In genomic region chr12:109832534-109833306, GRCh38 we compare ENCODE assay signal across 11 cellular contexts. TPM values are rescaled to one million over a fixed set of nuclear protein-coding genes. Genes with fewer than 3 reads are reported as not detected.
A peak's percentile ranks its signal among the peaks of the same experiment; 100 is the strongest.
DNase-seq lines count a peak whose midpoint lies in the region; ATAC-seq and TF ChIP-seq lines count a peak whose summit lies in the region.
"Had no signal": no experiment of that assay in that cellular context is flagged by ENCODE, and none has a peak within 500 bp of the region (broad histone marks: within the 10 kb centered on the region; RNA-seq: fewer than 3 reads in every experiment).

No MANE protein-coding gene starts in this region.

- TF ChIP-seq CTCF in heart left ventricle (IDR thresholded peaks at IDR 0.05) (no peak), fibroblast of lung (conservative IDR thresholded peaks at IDR 0.05 in 1 of 2, IDR thresholded peaks at IDR 0.05 in 1 of 2; ENCODE audit: low read depth in 1 of 2, low read length in 2 of 2) (no peak), nephron (IDR thresholded peaks at IDR 0.05; ENCODE audit: unreplicated experiment in 3 of 3) (no peak), omental fat pad (IDR thresholded peaks at IDR 0.05) (no peak)

- H3K9me3 ChIP-seq in heart left ventricle: no peaks in the 10 kb centered on the region
- no peaks in the 10 kb centered on the region for H3K9me3 ChIP-seq in fibroblast of lung (ENCODE audit: control insufficient read depth, insufficient read depth, low read depth, low read length)
- H3K9me3 ChIP-seq in aorta (ENCODE audit: control insufficient read depth, low read length): no peaks in the 10 kb centered on the region

- no peaks in the 10 kb centered on the region for H3K27me3 Mint-ChIP-seq in nephron (ENCODE audit: low read depth)

- no peaks in the 10 kb centered on the region for H3K79me2 ChIP-seq in fibroblast of lung (ENCODE audit: control insufficient read depth, insufficient read depth, low read length)

- H2AFZ ChIP-seq in fibroblast of lung (ENCODE audit: low read length): no peak overlapping the region

- no peaks in the 10 kb centered on the region for H4K20me1 ChIP-seq in fibroblast of lung (ENCODE audit: control insufficient read depth, extremely low read depth, insufficient read depth, low read length)

- H3K36me3 ChIP-seq in heart left ventricle: no peaks in the 10 kb centered on the region
- H3K36me3 ChIP-seq in fibroblast of lung (ENCODE audit: control insufficient read depth, insufficient read depth, low read length): no peaks in the 10 kb centered on the region
- H3K36me3 ChIP-seq in aorta (ENCODE audit: control insufficient read depth in 1 of 2, insufficient read depth in 2 of 2, low read length in 1 of 2): no peaks in the 10 kb centered on the region

- peak overlapping the region; percentile 20 for H3K4me2 ChIP-seq in fibroblast of lung (ENCODE audit: extremely low read depth, insufficient read depth, low read length)

- no peak for TF ChIP-seq POLR2A in heart left ventricle (IDR thresholded peaks at IDR 0.05)

- H3K4me3 ChIP-seq in heart left ventricle (peak overlapping the region; percentile 25 to 67 (median 52)), fibroblast of lung (replicated peaks in 1 of 4; ENCODE audit: control extremely low read depth in 1 of 4, insufficient read depth in 1 of 4, low read depth in 3 of 4, low read length in 4 of 4) (peak overlapping the region; percentile 36 to 68 (median 51)), aorta (ENCODE audit: low read length in 2 of 2) (peak overlapping the region; percentile 6 to 32)

- H3K36me3 Mint-ChIP-seq in nephron (ENCODE audit: low read depth): no peaks in the 10 kb centered on the region

- peak overlapping the region in 2 of 3 experiments; percentile 61 to 70 for H3K4me3 Mint-ChIP-seq in nephron

- H3K27ac Mint-ChIP-seq in nephron: no peak overlapping the region

- 21 to 34% (median 29%) methylated on average over 20 to 31 of the region's 31 CpGs for WGBS in heart left ventricle, 4 donors
- WGBS in aorta, 2 donors: 21% methylated on average over 29 to 31 of the region's 31 CpGs

- no peak overlapping the region for H3K27ac ChIP-seq in heart left ventricle
- no peak overlapping the region for H3K27ac ChIP-seq in fibroblast of lung (ENCODE audit: insufficient read depth, low read length)
- H3K27ac ChIP-seq in aorta (ENCODE audit: low read depth in 1 of 2, low read length in 2 of 2): no peak overlapping the region

- DNase-seq in heart left ventricle (peak in 1 of 5 donors; percentile 42), cardiac septum (ENCODE audit: low spot score) (no peak), fibroblast of lung (ENCODE audit: low read depth in 2 of 2) (no peak), aorta (no peak), omental fat pad (ENCODE audit: low spot score) (no peak), C1 segment of cervical spinal cord (lab: John Stamatoyannopoulos, UW) (no peak)
- DNase-seq: activated T-cell treated with anti-CD3 and anti-CD28 coated beads for 4 hours, GF-D8, kidney glomerular epithelial cell had no signal

- intact Hi-C loops in heart left ventricle (cut with DNase I): no loop called here
- intact Hi-C loops in cardiac septum (cut with DNase I): no loop called here
- intact Hi-C loops in aorta (cut with DNase I): no loop called here

- H3K27me3 ChIP-seq in heart left ventricle (peaks cover 3 to 27% (median 10%) of the 10 kb centered on the region in 9 donors), fibroblast of lung (ENCODE audit: control insufficient read depth, insufficient read depth, low read length) (peaks cover 5% of the 10 kb centered on the region), aorta (ENCODE audit: control insufficient read depth in 1 of 2, insufficient read depth in 2 of 2, low read length in 1 of 2) (no peaks in the 10 kb centered on the region)

- H3K4me1 Mint-ChIP-seq in nephron: peaks cover 7% of the 10 kb centered on the region

- H3K4me1 ChIP-seq in heart left ventricle: peaks cover 0 to 40% (median 0%) of the 10 kb centered on the region in 12 donors
- no peaks in the 10 kb centered on the region for H3K4me1 ChIP-seq in fibroblast of lung (ENCODE audit: control insufficient read depth, extremely low read depth, insufficient read depth, low read length)
- H3K4me1 ChIP-seq in aorta (ENCODE audit: control insufficient read depth in 1 of 2, insufficient read depth in 2 of 2, low read length in 2 of 2): no peaks in the 10 kb centered on the region

- ATAC-seq in heart left ventricle: no peak
- ATAC-seq in aorta (ENCODE audit: low FRiP score): no peak
- no peak for ATAC-seq in omental fat pad (ENCODE audit: low FRiP score)
- ATAC-seq in GM21576 (IDR thresholded peaks at IDR 0.05; ENCODE audit: unreplicated experiment): no peak

- H3K9ac ChIP-seq in fibroblast of lung (ENCODE audit: insufficient read depth, low read length): peak overlapping the region; percentile 45

- no peaks in the 10 kb centered on the region for H3K9me3 Mint-ChIP-seq in nephron

RNA-seq across cellular contexts. Expression of gene TRPV4, which starts 0.5 kb away (rescaled TPM):
- total RNA-seq in heart left ventricle (1 to 10 TPM in 2 of 9 donors, under 1 TPM in 6, not detected in 1; 0.17 to 3.9 (median 0.32) TPM), cardiac septum (0.46 TPM), fibroblast of lung (0.51 and 0.66 TPM in 2 replicates), aorta (1 to 10 TPM; 2.5 to 3.9 TPM), omental fat pad (1 to 10 TPM; 1.2 to 2.4 (median 1.6) TPM)
- polyA plus RNA-seq in heart left ventricle (under 1 TPM; 0.19 TPM), fibroblast of lung (0.83 and 1.5 TPM in 2 replicates), aorta (1 to 10 TPM in 1 of 2 donors, under 1 TPM in 1; 0.08 to 1.3 TPM)
- 0.65 and 1.6 TPM in 2 replicates for polyA plus RNA-seq in fibroblast of lung (2012)
- 1.6 and 7.0 TPM in 2 replicates for polyA minus RNA-seq in fibroblast of lung (ENCODE audit: low replicate concordance)

RNA-seq across cellular contexts. Expression of gene GLTP, which starts 47.6 kb away (rescaled TPM):
- total RNA-seq in heart left ventricle: 10 to 100 TPM; 18.0 to 68.6 (median 25.1) TPM
- polyA plus RNA-seq in heart left ventricle: 10 to 100 TPM; 16.9 to 28.1 TPM
- 23.3 TPM for total RNA-seq in cardiac septum
- total RNA-seq in fibroblast of lung: 37.8 and 51.2 TPM in 2 replicates
- 67.9 and 76.5 TPM in 2 replicates for polyA plus RNA-seq in fibroblast of lung
- 54.5 and 62.9 TPM in 2 replicates for polyA plus RNA-seq in fibroblast of lung (2012)
- polyA minus RNA-seq in fibroblast of lung (ENCODE audit: low replicate concordance): 54.7 and 58.5 TPM in 2 replicates
- total RNA-seq in aorta: 10 to 100 TPM; 38.4 to 38.6 TPM
- 10 to 100 TPM; 25.4 to 31.7 TPM for polyA plus RNA-seq in aorta
- total RNA-seq in omental fat pad: 10 to 100 TPM; 28.5 to 42.7 (median 36.5) TPM
